Comparison of ENCODE assay signal across 20 cellular contexts in genomic region chr10:79941146-79941545, GRCh38. TPM values are rescaled to one million over a fixed set of nuclear protein-coding genes. Genes with fewer than 3 reads are reported as not detected.
DNase-seq lines count a peak whose midpoint lies in the region; ATAC-seq and TF ChIP-seq lines count a peak whose summit lies in the region.
"Had no signal": no experiment of that assay in that cellular context is flagged by ENCODE, and none has a peak within 500 bp of the region (broad histone marks: within the 10 kb centered on the region; RNA-seq: fewer than 3 reads in every experiment).

No MANE protein-coding gene starts in this region.

- no peaks in the 10 kb centered on the region for H3K9me3 ChIP-seq in mesenchymal stem cell (ENCODE audit: control insufficient read depth, low read length)

- intact Hi-C loops in CD14-positive monocyte (cut with micrococcal nuclease): no loop called here
- intact Hi-C loops in dendritic cell treated with granulocyte-macrophage colony-stimulating factor and Interleukin-4, amounts not matched to agents 40 ng/mL and 50 ng/mL, for 4 days (cut with micrococcal nuclease): no loop called here

- no peak overlapping the region for H3K23ac ChIP-seq in mesenchymal stem cell (ENCODE audit: low read length in 2 of 2)

- no peak overlapping the region for H2AFZ ChIP-seq in mesenchymal stem cell (ENCODE audit: low read depth, low read length)

- H3K9ac ChIP-seq in mesenchymal stem cell (ENCODE audit: low read length): no peak overlapping the region

- H3K18ac ChIP-seq in mesenchymal stem cell (ENCODE audit: low read depth in 1 of 2, low read length in 2 of 2): no peak overlapping the region

- no peak overlapping the region for H3K27ac ChIP-seq in mesenchymal stem cell (ENCODE audit: low read length, poor library complexity, severe bottlenecking)
- H3K27ac ChIP-seq: C4-2B had no signal

- peaks cover 0 to 3% (median 1%) of the 10 kb centered on the region in 3 donors for H3K27me3 Mint-ChIP-seq in CD14-positive monocyte (ENCODE audit: low read depth in 3 of 3)
- H3K27me3 Mint-ChIP-seq in dendritic cell treated with granulocyte-macrophage colony-stimulating factor and Interleukin-4, amounts not matched to agents 40 ng/mL and 50 ng/mL, for 4 days: peaks cover 48% of the 10 kb centered on the region
- H3K27me3 Mint-ChIP-seq in memory B cell: no peaks in the 10 kb centered on the region
- no peaks in the 10 kb centered on the region for H3K27me3 Mint-ChIP-seq in stimulated activated memory B cell treated with anti-CD40 and anti-IgM and Interleukin-4, amounts not matched to agents 10 μg/mL and 1 μg/mL and 100 μg/mL, for 72 hours

- ATAC-seq in memory B cell (ENCODE audit: low read depth) (no peak), GM21526 (IDR thresholded peaks at IDR 0.05; ENCODE audit: low FRiP score, unreplicated experiment) (no peak), GM19324 (IDR thresholded peaks at IDR 0.05; ENCODE audit: low FRiP score, unreplicated experiment) (no peak)
- no peak for ATAC-seq in stimulated activated memory B cell treated with anti-CD40 and anti-IgM and Interleukin-4, amounts not matched to agents 10 μg/mL and 1 μg/mL and 100 μg/mL, for 72 hours
- ATAC-seq: HCT116 had no signal

- 94% methylated on average over 4 of the region's 4 CpGs for WGBS in mesenchymal stem cell

- H2BK5ac ChIP-seq in mesenchymal stem cell (ENCODE audit: low read depth, low read length, poor library complexity, severe bottlenecking): no peak overlapping the region

- H3K14ac ChIP-seq in mesenchymal stem cell (ENCODE audit: low read length in 2 of 2): no peak overlapping the region

- H4K91ac ChIP-seq in mesenchymal stem cell (ENCODE audit: low read length): no peak overlapping the region

- H2BK15ac ChIP-seq in mesenchymal stem cell (ENCODE audit: low read depth, poor library complexity, severe bottlenecking): no peak overlapping the region

- H3K4me2 ChIP-seq in mesenchymal stem cell (ENCODE audit: low read length, poor library complexity, severe bottlenecking): no peak overlapping the region

- H3K36me3 Mint-ChIP-seq in CD14-positive monocyte: peaks cover 0 to 4% of the 10 kb centered on the region in 2 donors
- no peaks in the 10 kb centered on the region for H3K36me3 Mint-ChIP-seq in dendritic cell treated with granulocyte-macrophage colony-stimulating factor and Interleukin-4, amounts not matched to agents 40 ng/mL and 50 ng/mL, for 4 days (ENCODE audit: low read depth)
- H3K36me3 Mint-ChIP-seq in memory B cell: peaks cover 2% of the 10 kb centered on the region
- H3K36me3 Mint-ChIP-seq in stimulated activated memory B cell treated with anti-CD40 and anti-IgM and Interleukin-4, amounts not matched to agents 10 μg/mL and 1 μg/mL and 100 μg/mL, for 72 hours: no peaks in the 10 kb centered on the region
- H3K36me3 Mint-ChIP-seq: CD4-positive, alpha-beta memory T cell had no signal

- H2BK12ac ChIP-seq in mesenchymal stem cell (ENCODE audit: low read length in 2 of 2): no peak overlapping the region

- no peaks in the 10 kb centered on the region for H3K79me1 ChIP-seq in mesenchymal stem cell (replicated peaks; ENCODE audit: low read length, poor library complexity, severe bottlenecking)

- H3K27me3 ChIP-seq in mesenchymal stem cell (ENCODE audit: control insufficient read depth in 1 of 2, insufficient read depth in 1 of 2, low read length in 2 of 2): peaks cover 51 to 64% of the 10 kb centered on the region in 2 experiments

- no peak overlapping the region for H3K4ac ChIP-seq in mesenchymal stem cell (ENCODE audit: low read depth in 1 of 2, low read length in 2 of 2)

- no peak overlapping the region for H2AK5ac ChIP-seq in mesenchymal stem cell (ENCODE audit: low read length, severe bottlenecking)

- DNase-seq in CD14-positive monocyte (ENCODE audit: low spot score) (peak; percentile 18), memory B cell (ENCODE audit: low spot score in 2 of 2) (no peak), mesenchymal stem cell (no peak), SHP77 (lab: John Stamatoyannopoulos, UW) (no peak)
- DNase-seq: ACHN; AML-193; CD4-positive, alpha-beta memory T cell; DMS153; DMS79; GDM1; GOT3; H7; HFFc6 had no signal

- no peak overlapping the region for H3K4me3 ChIP-seq in mesenchymal stem cell (ENCODE audit: insufficient read depth in 1 of 2, low read depth in 1 of 2, low read length in 2 of 2)

- H3K4me1 Mint-ChIP-seq in CD14-positive monocyte (peaks cover 57% of the 10 kb centered on the region), memory B cell (peaks cover 37% of the 10 kb centered on the region)
- peaks cover 72% of the 10 kb centered on the region for H3K4me1 Mint-ChIP-seq in dendritic cell treated with granulocyte-macrophage colony-stimulating factor and Interleukin-4, amounts not matched to agents 40 ng/mL and 50 ng/mL, for 4 days (ENCODE audit: low read depth)
- peaks cover 46% of the 10 kb centered on the region for H3K4me1 Mint-ChIP-seq in stimulated activated memory B cell treated with anti-CD40 and anti-IgM and Interleukin-4, amounts not matched to agents 10 μg/mL and 1 μg/mL and 100 μg/mL, for 72 hours

- H3K9me3 Mint-ChIP-seq in CD14-positive monocyte (peaks cover 0 to 1% (median 0%) of the 10 kb centered on the region in 7 donors), memory B cell (no peaks in the 10 kb centered on the region)
- no peaks in the 10 kb centered on the region for H3K9me3 Mint-ChIP-seq in dendritic cell treated with granulocyte-macrophage colony-stimulating factor and Interleukin-4, amounts not matched to agents 40 ng/mL and 50 ng/mL, for 4 days
- H3K9me3 Mint-ChIP-seq in stimulated activated memory B cell treated with anti-CD40 and anti-IgM and Interleukin-4, amounts not matched to agents 10 μg/mL and 1 μg/mL and 100 μg/mL, for 72 hours: no peaks in the 10 kb centered on the region
- H3K9me3 Mint-ChIP-seq: CD4-positive, alpha-beta memory T cell; HFFc6 had no signal

- no peak overlapping the region for H4K8ac ChIP-seq in mesenchymal stem cell (ENCODE audit: low read length)

- TF ChIP-seq CTCF in CD14-positive monocyte (IDR thresholded peaks at IDR 0.05): no peak

- H3K36me3 ChIP-seq in mesenchymal stem cell (ENCODE audit: control insufficient read depth in 1 of 2, insufficient read depth in 2 of 2, low read depth in 1 of 2, low read length in 2 of 2): no peaks in the 10 kb centered on the region

- H3K27ac Mint-ChIP-seq in CD14-positive monocyte: peak overlapping the region in 1 of 7 donors; percentile 13
- peak overlapping the region; percentile 43 for H3K27ac Mint-ChIP-seq in dendritic cell treated with granulocyte-macrophage colony-stimulating factor and Interleukin-4, amounts not matched to agents 40 ng/mL and 50 ng/mL, for 4 days
- peak overlapping the region; percentile 71 for H3K27ac Mint-ChIP-seq in memory B cell
- H3K27ac Mint-ChIP-seq in stimulated activated memory B cell treated with anti-CD40 and anti-IgM and Interleukin-4, amounts not matched to agents 10 μg/mL and 1 μg/mL and 100 μg/mL, for 72 hours: peak overlapping the region; percentile 48
- H3K27ac Mint-ChIP-seq: CD4-positive, alpha-beta memory T cell; HFFc6 had no signal

- H3K4me3 Mint-ChIP-seq in CD14-positive monocyte (no peak overlapping the region), memory B cell (no peak overlapping the region)
- H3K4me3 Mint-ChIP-seq in dendritic cell treated with granulocyte-macrophage colony-stimulating factor and Interleukin-4, amounts not matched to agents 40 ng/mL and 50 ng/mL, for 4 days: no peak overlapping the region
- no peak overlapping the region for H3K4me3 Mint-ChIP-seq in stimulated activated memory B cell treated with anti-CD40 and anti-IgM and Interleukin-4, amounts not matched to agents 10 μg/mL and 1 μg/mL and 100 μg/mL, for 72 hours
- H3K4me3 Mint-ChIP-seq: CD4-positive, alpha-beta memory T cell; HFFc6 had no signal

- no peak overlapping the region for H2BK120ac ChIP-seq in mesenchymal stem cell (ENCODE audit: low read depth, low read length)

- no peaks in the 10 kb centered on the region for H3K4me1 ChIP-seq in mesenchymal stem cell (ENCODE audit: control insufficient read depth, insufficient read depth, low read depth, low read length)

RNA-seq across cellular contexts. Expression of gene SFTPD, which starts 7.8 kb away (rescaled TPM):
- 1 to 10 TPM in 1 of 2 donors, under 1 TPM in 1; 0.84 to 1.2 TPM for polyA plus RNA-seq in CD14-positive monocyte
- not detected for polyA plus RNA-seq in mesenchymal stem cell (2013, experiment 1 of 2)
- not detected for polyA plus RNA-seq in mesenchymal stem cell (2013, experiment 2 of 2)
- polyA plus RNA-seq: BJ; CD4-positive, alpha-beta memory T cell had no signal
